ENCODE assay signal across 7 cellular contexts in the genomic region with DNA sequence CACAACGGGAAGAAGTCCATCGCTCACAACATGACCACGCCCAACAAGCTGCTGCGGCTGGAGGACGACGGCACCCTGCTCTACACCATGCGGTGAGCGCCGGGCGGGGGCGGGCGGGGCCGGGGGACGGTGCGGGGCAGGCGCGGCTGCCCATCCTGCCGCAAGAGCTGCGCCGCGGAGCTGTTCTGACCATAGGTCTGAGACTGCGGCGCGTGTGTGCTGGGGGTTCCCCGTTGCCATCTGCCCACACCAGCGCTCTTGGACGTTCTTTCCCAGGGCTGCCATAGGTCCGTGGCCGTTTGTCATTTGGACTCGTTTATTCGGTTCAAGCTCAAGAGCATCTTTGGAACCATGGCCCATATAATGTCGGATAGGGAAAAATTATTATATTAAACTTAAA. TPM values are rescaled to one million over a fixed set of nuclear protein-coding genes. Genes with fewer than 3 reads are reported as not detected.
"Had no signal": no experiment of that assay in that cellular context is flagged by ENCODE, and none has a peak within 500 bp of the region (broad histone marks: within the 10 kb centered on the region; RNA-seq: fewer than 3 reads in every experiment).

No MANE protein-coding gene starts in this region.

- DNase-seq: H9, HCEC 1CT, KBM-7 had no signal

- H3K4me3 ChIP-seq: GM23338 had no signal

- ATAC-seq: GM23338, HepG2 had no signal

- H3K27ac ChIP-seq: HL-60, KMS-11 had no signal

RNA-seq across cellular contexts. Expression of gene GABRA5, which starts 16.6 kb away (rescaled TPM):
- total RNA-seq: HepG2 had no signal
